Comparison of ENCODE assay signal across 1 cellular context in the genomic region with DNA sequence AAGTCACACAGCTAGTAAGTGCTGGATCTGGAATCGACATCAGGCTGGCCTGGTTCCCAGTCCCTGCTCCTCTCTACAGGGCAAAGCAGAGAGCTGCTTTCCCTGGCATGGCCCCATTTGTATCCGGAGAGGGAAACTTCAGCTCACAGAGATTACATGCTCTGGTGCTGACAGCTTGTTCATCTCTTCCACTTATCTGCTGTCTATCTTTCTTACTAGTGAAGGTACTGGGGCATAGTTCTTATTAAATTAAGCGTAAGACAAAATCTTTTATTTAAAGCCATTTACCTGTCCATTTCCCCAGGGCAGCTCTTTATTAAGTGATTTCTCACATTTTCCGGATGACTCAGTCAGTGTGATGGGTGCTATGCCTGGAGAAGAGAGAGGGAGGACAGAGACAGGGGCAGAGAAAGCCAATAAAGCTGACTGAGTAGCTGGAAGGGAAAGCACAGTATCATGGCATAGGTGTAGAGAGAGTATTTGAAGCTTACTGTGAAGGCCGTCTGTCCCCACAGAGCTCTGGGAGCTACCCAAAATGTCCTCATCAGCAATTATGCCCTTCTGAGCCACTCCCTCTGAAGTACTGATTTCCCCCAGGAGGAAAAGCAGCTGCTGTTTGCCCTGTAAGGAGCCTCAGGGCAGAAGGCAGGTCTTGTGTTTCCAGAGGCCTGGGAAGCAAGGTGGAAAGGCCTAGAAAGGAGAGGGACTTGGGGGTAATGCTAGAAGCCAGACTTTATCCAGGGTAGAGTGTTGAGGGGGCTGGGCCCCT.
TF ChIP-seq lines count a peak whose summit lies in the region.

No MANE protein-coding gene starts in this region.

TF ChIP-seq in neural cell, 6 proteins besides CTCF, POLR2A, EP300 and RAD21:
- TF ChIP-seq REST (IDR thresholded peaks at IDR 0.05; ENCODE audit: borderline replicate concordance) (no peak), TAF1 (IDR thresholded peaks at IDR 0.05; ENCODE audit: low read depth) (no peak), EZH2 (IDR thresholded peaks at IDR 0.05; ENCODE audit: borderline replicate concordance, insufficient read depth, low read length, poor library complexity, severe bottlenecking) (no peak), SMC3 (conservative IDR thresholded peaks at IDR 0.05; ENCODE audit: poor library complexity) (no peak), MXI1 (conservative IDR thresholded peaks at IDR 0.05; ENCODE audit: poor library complexity, severe bottlenecking) (no peak), POLR2AphosphoS5 (IDR thresholded peaks at IDR 0.05) (no peak)
